In genomic region chr6:132400641-132401119, GRCh38 we compare ENCODE assay signal across 1 cellular context.
TF ChIP-seq lines count a peak whose summit lies in the region.

No MANE protein-coding gene starts in this region.

TF ChIP-seq in HEK293, 187 proteins besides CTCF, POLR2A, EP300 and RAD21 (continued from another document):
- TF ChIP-seq ZNF221 (tag by site-specific recombination; IDR thresholded peaks at IDR 0.05; ENCODE audit: borderline replicate concordance): no peak
TF ChIP-seq in HEK293: peak in this region for 12.
